24 cellular contexts compared by ENCODE assay signal in genomic region chrX:111151764-111152163, GRCh38. TPM values are rescaled to one million over a fixed set of nuclear protein-coding genes. Genes with fewer than 3 reads are reported as not detected.
DNase-seq lines count a peak whose midpoint lies in the region; FAIRE-seq and TF ChIP-seq lines count a peak whose summit lies in the region.
"Had no signal": no experiment of that assay in that cellular context is flagged by ENCODE, and none has a peak within 500 bp of the region (broad histone marks: within the 10 kb centered on the region; RNA-seq: fewer than 3 reads in every experiment).

No MANE protein-coding gene starts in this region.

- H3K9ac ChIP-seq in smooth muscle cell (ENCODE audit: low read depth), result no peak overlapping the region
- no peak overlapping the region for H3K9ac ChIP-seq in GM23248
- H3K9ac ChIP-seq: BLaER1 treated with 17β-estradiol and CSF1 and Interleukin-3, amounts not matched to agents 10 nM and 100 nM had no signal

- FAIRE-seq in islet of Langerhans (lab: Jason Lieb, UNC), result peak; percentile 89
- FAIRE-seq: A549, G401.6 had no signal

- H3K4me1 ChIP-seq in smooth muscle cell (ENCODE audit: low read depth), result no peaks in the 10 kb centered on the region
- H3K4me1 ChIP-seq in GM23248 (ENCODE audit: insufficient read depth), result no peaks in the 10 kb centered on the region
- H3K4me1 ChIP-seq: A549; BLaER1 treated with 17β-estradiol and CSF1 and Interleukin-3, amounts not matched to agents 10 nM and 100 nM; HAP-1; SJSA1 had no signal

- H3K9me3 ChIP-seq in smooth muscle cell (replicated peaks; ENCODE audit: low read depth) (no peaks in the 10 kb centered on the region), GM23248 (ENCODE audit: low read depth) (no peaks in the 10 kb centered on the region)
- H3K9me3 ChIP-seq: A549, HAP-1, SJSA1 had no signal

- H3K9me2 ChIP-seq in GM23248 (ENCODE audit: insufficient read depth), result no peaks in the 10 kb centered on the region

- H3K27ac ChIP-seq in smooth muscle cell (ENCODE audit: low read depth) (peak overlapping the region; percentile 51), GM23248 (no peak overlapping the region)
- H3K27ac ChIP-seq: A549; BLaER1 treated with 17β-estradiol and CSF1 and Interleukin-3, amounts not matched to agents 10 nM and 100 nM; SJSA1 had no signal

- H3K36me3 ChIP-seq in smooth muscle cell (ENCODE audit: low read depth) (no peaks in the 10 kb centered on the region), GM23248 (ENCODE audit: low read depth) (no peaks in the 10 kb centered on the region)
- H3K36me3 ChIP-seq: BLaER1 treated with 17β-estradiol and CSF1 and Interleukin-3, amounts not matched to agents 10 nM and 100 nM; HAP-1; SJSA1 had no signal

- H3F3A ChIP-seq in smooth muscle cell (ENCODE audit: low read depth) (no peaks in the 10 kb centered on the region), GM23248 (ENCODE audit: insufficient read depth) (no peaks in the 10 kb centered on the region)

- H2AFZ ChIP-seq in smooth muscle cell (ENCODE audit: low read depth), result no peak overlapping the region
- H2AFZ ChIP-seq in GM23248, result no peak overlapping the region

- in situ Hi-C loops in GM23248 (cut with MboI), result no loop called here

- DNase-seq in NCI-H146 (lab: John Stamatoyannopoulos, UW) (peak; percentile 6), amniotic epithelial cell (ENCODE audit: low read depth) (peak; percentile 2), smooth muscle cell (lab: John Stamatoyannopoulos, UW; ENCODE audit: unreplicated experiment) (no peak), GM23248 (no peak), D341Med (ENCODE audit: low spot score) (no peak)
- no peak for DNase-seq in activated effector memory CD4-positive, alpha-beta T cell treated with anti-CD3 and anti-CD28 coated beads, Interleukin-2, amount 50 U/mL, for 16 hours
- DNase-seq: AML-193; CD4-positive, alpha-beta T cell; GOT3; HFFc6; IMR-90; KG1; NCI-H1048; NCI-H187; NCI-H2171 treated with DMSO at 0.1 percent for 48 hours; NCI-H524; NCI-H774; Right ventricle myocardium superior had no signal

- H3K79me2 ChIP-seq in smooth muscle cell (ENCODE audit: low read depth) (no peaks in the 10 kb centered on the region), GM23248 (ENCODE audit: insufficient read depth) (no peaks in the 10 kb centered on the region)

- WGBS in smooth muscle cell (ENCODE audit: low lambda C conversion rate), result 76% methylated on average over 3 of the region's 3 CpGs
- WGBS in GM23248 (ENCODE audit: low coverage in 1 of 2, low lambda C conversion rate in 2 of 2, missing lambda C conversion rate in 2 of 2), 2 experiments, result 79 to 87% methylated on average over 3 of the region's 3 CpGs

- H4K20me1 ChIP-seq in smooth muscle cell (ENCODE audit: low read depth) (no peaks in the 10 kb centered on the region), GM23248 (ENCODE audit: insufficient read depth) (no peaks in the 10 kb centered on the region)
- H4K20me1 ChIP-seq: BLaER1 treated with 17β-estradiol and CSF1 and Interleukin-3, amounts not matched to agents 10 nM and 100 nM had no signal

- TF ChIP-seq CTCF in smooth muscle cell (IDR thresholded peaks at IDR 0.05; ENCODE audit: borderline replicate concordance, insufficient read depth, poor library complexity, severe bottlenecking), result no peak

- H3K27me3 ChIP-seq in smooth muscle cell (ENCODE audit: low read depth) (no peaks in the 10 kb centered on the region), GM23248 (replicated peaks; ENCODE audit: insufficient read depth) (no peaks in the 10 kb centered on the region)
- H3K27me3 ChIP-seq: SJSA1 had no signal

- no peak overlapping the region for H3K4me2 ChIP-seq in smooth muscle cell
- no peak overlapping the region for H3K4me2 ChIP-seq in GM23248 (ENCODE audit: unreplicated experiment)
- H3K4me2 ChIP-seq: A549; BLaER1 treated with 17β-estradiol and CSF1 and Interleukin-3, amounts not matched to agents 10 nM and 100 nM had no signal

- H3K4me3 ChIP-seq in smooth muscle cell, result no peak overlapping the region
- no peak overlapping the region for H3K4me3 ChIP-seq in GM23248
- H3K4me3 ChIP-seq: A549; BLaER1 treated with 17β-estradiol and CSF1 and Interleukin-3, amounts not matched to agents 10 nM and 100 nM; HAP-1; SJSA1 had no signal

RNA-seq across cellular contexts. Expression of gene PAK3, which starts 55.8 kb away (rescaled TPM):
- total RNA-seq in smooth muscle cell, result 0.04 and 0.36 TPM in 2 replicates
- polyA plus RNA-seq in smooth muscle cell, result 0.14 and 0.17 TPM in 2 replicates
- not detected in 2 replicates for total RNA-seq in GM23248 (2014; rRNA removed; shearing (Covaris generic))
- polyA plus RNA-seq in GM23248 (2016; fragmentation: Nextera tagmentation; extraction: Ambion mirVana), result 0.14 TPM in 1 of 2 replicates, not detected in the other
- total RNA-seq: HFFc6 had no signal

Comparison
In these comparisons a context has a peak if more than half of its experiments do, and no peak if none do; other contexts are left out.
1. DNase-seq: peak in NCI-H146 (single experiment) and amniotic epithelial cell (single experiment); none in smooth muscle cell (single experiment), GM23248 (single experiment), activated effector memory CD4-positive, alpha-beta T cell treated with anti-CD3 and anti-CD28 coated beads, Interleukin-2, amount 50 U/mL, for 16 hours (single experiment) and D341Med (single experiment).